In genomic region chr2:190343500-190344274, GRCh38 we compare ENCODE assay signal across 1 cellular context.
TF ChIP-seq lines count a peak whose summit lies in the region.

Gene INPP1, plus strand, starts transcription at chr2:190343589. Its CDS starts 16,514 bp downstream, at chr2:190360103.

TF ChIP-seq in HepG2, 621 proteins besides CTCF, POLR2A, EP300 and RAD21 (continued from another document and continues in another):
- TF ChIP-seq ZNF609 (CRISPR knock-in tag; IDR thresholded peaks at IDR 0.05; ENCODE audit: borderline replicate concordance), result peak; percentile 13; the same call in 1 of the 2 replicates
- no peak for TF ChIP-seq SRSF1 (optimal IDR thresholded peaks at IDR 0.05; ENCODE audit: low read depth, low read length)
- no peak for TF ChIP-seq MLXIP (CRISPR knock-in tag; IDR thresholded peaks at IDR 0.05; ENCODE audit: borderline replicate concordance)
- TF ChIP-seq, protein P1, sequence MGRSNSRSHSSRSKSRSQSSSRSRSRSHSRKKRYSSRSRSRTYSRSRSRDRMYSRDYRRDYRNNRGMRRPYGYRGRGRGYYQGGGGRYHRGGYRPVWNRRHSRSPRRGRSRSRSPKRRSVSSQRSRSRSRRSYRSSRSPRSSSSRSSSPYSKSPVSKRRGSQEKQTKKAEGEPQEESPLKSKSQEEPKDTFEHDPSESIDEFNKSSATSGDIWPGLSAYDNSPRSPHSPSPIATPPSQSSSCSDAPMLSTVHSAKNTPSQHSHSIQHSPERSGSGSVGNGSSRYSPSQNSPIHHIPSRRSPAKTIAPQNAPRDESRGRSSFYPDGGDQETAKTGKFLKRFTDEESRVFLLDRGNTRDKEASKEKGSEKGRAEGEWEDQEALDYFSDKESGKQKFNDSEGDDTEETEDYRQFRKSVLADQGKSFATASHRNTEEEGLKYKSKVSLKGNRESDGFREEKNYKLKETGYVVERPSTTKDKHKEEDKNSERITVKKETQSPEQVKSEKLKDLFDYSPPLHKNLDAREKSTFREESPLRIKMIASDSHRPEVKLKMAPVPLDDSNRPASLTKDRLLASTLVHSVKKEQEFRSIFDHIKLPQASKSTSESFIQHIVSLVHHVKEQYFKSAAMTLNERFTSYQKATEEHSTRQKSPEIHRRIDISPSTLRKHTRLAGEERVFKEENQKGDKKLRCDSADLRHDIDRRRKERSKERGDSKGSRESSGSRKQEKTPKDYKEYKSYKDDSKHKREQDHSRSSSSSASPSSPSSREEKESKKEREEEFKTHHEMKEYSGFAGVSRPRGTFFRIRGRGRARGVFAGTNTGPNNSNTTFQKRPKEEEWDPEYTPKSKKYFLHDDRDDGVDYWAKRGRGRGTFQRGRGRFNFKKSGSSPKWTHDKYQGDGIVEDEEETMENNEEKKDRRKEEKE (IDR thresholded peaks at IDR 0.05), result no peak
- peak; percentile 93 for TF ChIP-seq ZMYM4 (CRISPR knock-in tag; IDR thresholded peaks at IDR 0.05)
- TF ChIP-seq ZNF530 (CRISPR knock-in tag; IDR thresholded peaks at IDR 0.05; ENCODE audit: low read depth), result no peak
- no peak for TF ChIP-seq ARNT (IDR thresholded peaks at IDR 0.05)
- TF ChIP-seq ZNF672 (CRISPR knock-in tag; IDR thresholded peaks at IDR 0.05), result peak; percentile 91; the same call in 1 of the 2 replicates
- peak; percentile 85 for TF ChIP-seq GABPB1 (CRISPR knock-in tag; IDR thresholded peaks at IDR 0.05)
- TF ChIP-seq ZBTB10 (CRISPR knock-in tag; IDR thresholded peaks at IDR 0.05; ENCODE audit: borderline replicate concordance), result no peak; the same call in 1 of the 2 replicates
- no peak for TF ChIP-seq ZFP36 (IDR thresholded peaks at IDR 0.05; ENCODE audit: borderline replicate concordance, low read depth, low read length, partially characterized antibody)
- TF ChIP-seq, protein P2, sequence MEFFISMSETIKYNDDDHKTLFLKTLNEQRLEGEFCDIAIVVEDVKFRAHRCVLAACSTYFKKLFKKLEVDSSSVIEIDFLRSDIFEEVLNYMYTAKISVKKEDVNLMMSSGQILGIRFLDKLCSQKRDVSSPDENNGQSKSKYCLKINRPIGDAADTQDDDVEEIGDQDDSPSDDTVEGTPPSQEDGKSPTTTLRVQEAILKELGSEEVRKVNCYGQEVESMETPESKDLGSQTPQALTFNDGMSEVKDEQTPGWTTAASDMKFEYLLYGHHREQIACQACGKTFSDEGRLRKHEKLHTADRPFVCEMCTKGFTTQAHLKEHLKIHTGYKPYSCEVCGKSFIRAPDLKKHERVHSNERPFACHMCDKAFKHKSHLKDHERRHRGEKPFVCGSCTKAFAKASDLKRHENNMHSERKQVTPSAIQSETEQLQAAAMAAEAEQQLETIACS (CRISPR knock-in tag; IDR thresholded peaks at IDR 0.05), result 0 out of 2 replicates have a peak, but pooled peaks have one; percentile 37
- no peak for TF ChIP-seq ZNF44 (CRISPR knock-in tag; IDR thresholded peaks at IDR 0.05)
- TF ChIP-seq, protein P3, sequence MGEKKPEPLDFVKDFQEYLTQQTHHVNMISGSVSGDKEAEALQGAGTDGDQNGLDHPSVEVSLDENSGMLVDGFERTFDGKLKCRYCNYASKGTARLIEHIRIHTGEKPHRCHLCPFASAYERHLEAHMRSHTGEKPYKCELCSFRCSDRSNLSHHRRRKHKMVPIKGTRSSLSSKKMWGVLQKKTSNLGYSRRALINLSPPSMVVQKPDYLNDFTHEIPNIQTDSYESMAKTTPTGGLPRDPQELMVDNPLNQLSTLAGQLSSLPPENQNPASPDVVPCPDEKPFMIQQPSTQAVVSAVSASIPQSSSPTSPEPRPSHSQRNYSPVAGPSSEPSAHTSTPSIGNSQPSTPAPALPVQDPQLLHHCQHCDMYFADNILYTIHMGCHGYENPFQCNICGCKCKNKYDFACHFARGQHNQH (CRISPR knock-in tag; IDR thresholded peaks at IDR 0.05), result no peak; the same call in 1 of the 2 replicates
- TF ChIP-seq, protein P4, sequence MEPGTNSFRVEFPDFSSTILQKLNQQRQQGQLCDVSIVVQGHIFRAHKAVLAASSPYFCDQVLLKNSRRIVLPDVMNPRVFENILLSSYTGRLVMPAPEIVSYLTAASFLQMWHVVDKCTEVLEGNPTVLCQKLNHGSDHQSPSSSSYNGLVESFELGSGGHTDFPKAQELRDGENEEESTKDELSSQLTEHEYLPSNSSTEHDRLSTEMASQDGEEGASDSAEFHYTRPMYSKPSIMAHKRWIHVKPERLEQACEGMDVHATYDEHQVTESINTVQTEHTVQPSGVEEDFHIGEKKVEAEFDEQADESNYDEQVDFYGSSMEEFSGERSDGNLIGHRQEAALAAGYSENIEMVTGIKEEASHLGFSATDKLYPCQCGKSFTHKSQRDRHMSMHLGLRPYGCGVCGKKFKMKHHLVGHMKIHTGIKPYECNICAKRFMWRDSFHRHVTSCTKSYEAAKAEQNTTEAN (CRISPR knock-in tag; conservative IDR thresholded peaks at IDR 0.05), result no peak; the same call in 1 of the 2 replicates
- TF ChIP-seq ZNF891 (CRISPR knock-in tag; IDR thresholded peaks at IDR 0.05), result no peak
- peak; percentile 84 for TF ChIP-seq KDM2A (CRISPR knock-in tag; IDR thresholded peaks at IDR 0.05; ENCODE audit: borderline replicate concordance, low read depth)
- TF ChIP-seq RBFOX2 (IDR thresholded peaks at IDR 0.05; ENCODE audit: low read depth, low read length), result peak; percentile 86
- peak; percentile 96 for TF ChIP-seq ZNF567 (CRISPR knock-in tag; IDR thresholded peaks at IDR 0.05; ENCODE audit: borderline replicate concordance)
- no peak for TF ChIP-seq SNRNP70 (IDR thresholded peaks at IDR 0.05; ENCODE audit: low read depth, low read length)
- no peak for TF ChIP-seq DNMT3B (CRISPR knock-in tag; conservative IDR thresholded peaks at IDR 0.05)
- 0 out of 2 replicates have a peak, but pooled peaks have one; percentile 58 for TF ChIP-seq ZNF878 (CRISPR knock-in tag; IDR thresholded peaks at IDR 0.05)
- TF ChIP-seq ZNF510 (CRISPR knock-in tag; IDR thresholded peaks at IDR 0.05; ENCODE audit: low read depth), result peak; percentile 90; the same call in 1 of the 2 replicates
- TF ChIP-seq HMG20B (CRISPR knock-in tag; conservative IDR thresholded peaks at IDR 0.05), result no peak
- peak; percentile 32 for TF ChIP-seq POLR2AphosphoS5 (IDR thresholded peaks at IDR 0.05; ENCODE audit: low read depth, low read length)
- TF ChIP-seq DR1 (CRISPR knock-in tag; IDR thresholded peaks at IDR 0.05), result 0 out of 2 replicates have a peak, but pooled peaks have one; percentile 18
- peak; percentile 74 for TF ChIP-seq BHLHE40 (IDR thresholded peaks at IDR 0.05; ENCODE audit: low read length)
- no peak for TF ChIP-seq PAF1 (CRISPR knock-in tag; IDR thresholded peaks at IDR 0.05)
- peak; percentile 52 for TF ChIP-seq ARID5B (CRISPR knock-in tag; IDR thresholded peaks at IDR 0.05)
- no peak for TF ChIP-seq ZKSCAN5 (CRISPR knock-in tag; IDR thresholded peaks at IDR 0.05)
- TF ChIP-seq SMAD1 (CRISPR knock-in tag; IDR thresholded peaks at IDR 0.05; ENCODE audit: borderline replicate concordance, low read depth), result peak; percentile 90; the same call in 1 of the 2 replicates
